28 cellular contexts compared by ENCODE assay signal in the genomic region with DNA sequence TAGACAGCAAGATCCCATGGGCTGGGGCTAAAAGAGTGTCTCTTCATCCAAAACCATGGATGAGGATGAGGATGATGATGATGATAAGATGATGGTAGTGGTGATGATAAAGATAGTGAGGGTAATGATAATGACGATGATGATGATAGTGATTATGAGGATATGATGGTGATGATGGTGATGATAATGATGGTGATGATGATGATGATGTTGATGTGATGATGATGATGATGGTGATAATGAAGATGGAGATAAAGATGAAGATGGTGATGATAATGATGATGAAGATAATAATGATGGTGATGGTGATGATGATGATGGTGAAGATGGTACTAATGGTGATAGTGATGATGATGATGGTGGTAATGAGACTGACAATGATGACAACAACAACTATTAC.
"Had no signal": no experiment of that assay in that cellular context is flagged by ENCODE, and none has a peak within 500 bp of the region (broad histone marks: within the 10 kb centered on the region; RNA-seq: fewer than 3 reads in every experiment).

No MANE protein-coding gene starts in this region.

- H2AFZ ChIP-seq: neural progenitor cell, parathyroid adenoma had no signal

- H3K4me2 ChIP-seq: neural progenitor cell, smooth muscle cell had no signal

- H3K9me3 ChIP-seq: ovary, psoas muscle, spleen, suprapubic skin, testis, tibial artery, transverse colon, upper lobe of right lung, uterus had no signal

- H3K4me3 ChIP-seq: neural progenitor cell, ovary, psoas muscle, skin epidermis, smooth muscle cell, spleen, suprapubic skin, testis, tibial artery, transverse colon, upper lobe of right lung, uterus had no signal

- H3K4me1 ChIP-seq: neural progenitor cell, parathyroid adenoma, psoas muscle, spleen, suprapubic skin, testis, tibial artery, upper lobe of right lung, uterus had no signal

- H3K79me2 ChIP-seq: parathyroid adenoma had no signal

- ATAC-seq: natural killer cell; psoas muscle; right cardiac atrium; sciatic nerve; stimulated activated memory B cell treated with anti-CD40 and anti-IgM and Interleukin-4, amounts not matched to agents 10 μg/mL and 1 μg/mL and 100 μg/mL, for 72 hours; stimulated activated naive CD8-positive, alpha-beta T cell treated with anti-CD3 and anti-CD28 coated beads, Interleukin-15, amount 100 ng/mL, for 72 hours; stimulated activated naive CD8-positive, alpha-beta T cell treated with anti-CD3 and anti-CD28 coated beads, Interleukin-15, Interleukin-2, amounts not matched to agents 100 U/mL and 50 U/mL, for 24 hours; upper lobe of right lung had no signal

- H3K27ac ChIP-seq: neural progenitor cell, ovary, parathyroid adenoma, psoas muscle, skin epidermis, spleen, suprapubic skin, testis, tibial artery, transverse colon, upper lobe of right lung, uterus had no signal

- H3K27me3 ChIP-seq: neural progenitor cell, ovary, testis, tibial artery, transverse colon, upper lobe of right lung, uterus had no signal

- H3K9ac ChIP-seq: neural progenitor cell, parathyroid adenoma had no signal

- H3K36me3 ChIP-seq: neural progenitor cell, ovary, spleen, suprapubic skin, tibial artery, transverse colon, upper lobe of right lung, uterus had no signal

- DNase-seq: natural killer cell; occipital lobe; ovary; posterior cingulate gyrus; psoas muscle; right cardiac atrium; spleen; stimulated activated CD4-positive, alpha-beta T cell treated with anti-CD3 and anti-CD28 coated beads, Interleukin-12 subunit alpha, Interleukin-12 subunit beta, amount 100 ng/mL, for 4 hours; stimulated activated CD4-positive, alpha-beta T cell treated with anti-CD3 and anti-CD28 coated beads, Interleukin-1b, Interleukin-23, amount 100 ng/mL, for 48 hours; stimulated activated CD4-positive, alpha-beta T cell treated with anti-CD3 and anti-CD28 coated beads, Interleukin-4, amount 100 ng/mL, for 1 hour; stimulated activated CD4-positive, alpha-beta T cell treated with anti-CD3 and anti-CD28 coated beads, Interleukin-4, amount 100 ng/mL, for 4 hours; stimulated activated CD8-positive, alpha-beta memory T cell treated with anti-CD3 and anti-CD28 coated beads, Interleukin-4, amount 100 ng/mL, for 48 hours; stimulated activated naive CD4-positive, alpha-beta T cell; stimulated activated naive CD8-positive, alpha-beta T cell treated with anti-CD3 and anti-CD28 coated beads, Interleukin-15, amount 100 ng/mL, for 72 hours; stimulated activated naive CD8-positive, alpha-beta T cell treated with anti-CD3 and anti-CD28 coated beads, Interleukin-15, Interleukin-2, amounts not matched to agents 100 U/mL and 50 U/mL, for 24 hours; substantia nigra; testis; tibial artery; transverse colon; upper lobe of right lung; uterus had no signal
